Comparison of ENCODE assay signal across 8 cellular contexts in genomic region chr14:76760331-76761197, GRCh38. TPM values are rescaled to one million over a fixed set of nuclear protein-coding genes. Genes with fewer than 3 reads are reported as not detected.
DNase-seq lines count a peak whose midpoint lies in the region.

No MANE protein-coding gene starts in this region.

- no peaks in the 10 kb centered on the region for H3K79me2 ChIP-seq in GM23248 (ENCODE audit: insufficient read depth)

- H3K4me2 ChIP-seq in GM23248 (ENCODE audit: unreplicated experiment) (peak overlapping the region; percentile 89), skeletal muscle satellite cell (ENCODE audit: low read length) (peak overlapping the region; percentile 92)

- H3K9me3 ChIP-seq in GM23248 (ENCODE audit: low read depth) (no peaks in the 10 kb centered on the region), skeletal muscle satellite cell (replicated peaks; ENCODE audit: low read length) (no peaks in the 10 kb centered on the region)

- in situ Hi-C loops in GM23248 (cut with MboI), result no loop called here

- intact Hi-C loops in activated T-helper 2 cell treated with anti-CD3 and anti-CD28 coated beads, Interferon-gamma antibody, Interleukin-2, Interleukin-4, amounts not matched to agents 10 μg/mL and 5 μg/mL and 100 μg/mL, durations not matched to agents 14 hours and 24 hours and 36 hours (cut with micrococcal nuclease), result loop anchor here (2.0 kb wide), 1 partner anchor 24 kb away; no protein-coding TSS in a partner anchor

- H3K27me3 ChIP-seq in GM23248 (replicated peaks; ENCODE audit: insufficient read depth) (no peaks in the 10 kb centered on the region; the same call in 1 of the 2 replicates), skeletal muscle satellite cell (ENCODE audit: control insufficient read depth, insufficient read depth, low read length) (peaks cover 23% of the 10 kb centered on the region)

- H3K27ac Mint-ChIP-seq in activated T-helper 2 cell treated with anti-CD3 and anti-CD28 coated beads, Interferon-gamma antibody, Interleukin-2, Interleukin-4, amounts not matched to agents 10 μg/mL and 5 μg/mL and 100 μg/mL, durations not matched to agents 14 hours and 24 hours and 36 hours, result no peak overlapping the region

- H3F3A ChIP-seq in GM23248 (ENCODE audit: insufficient read depth), result no peaks in the 10 kb centered on the region

- H2AFZ ChIP-seq in GM23248, result peak overlapping the region; percentile 97

- no peaks in the 10 kb centered on the region for H3K9me2 ChIP-seq in GM23248 (ENCODE audit: insufficient read depth)

- H3K36me3 ChIP-seq in GM23248 (ENCODE audit: low read depth), result no peaks in the 10 kb centered on the region
- no peaks in the 10 kb centered on the region for H3K36me3 ChIP-seq in skeletal muscle satellite cell (ENCODE audit: insufficient read depth, low read length)

- no peak for DNase-seq in GM23248
- no peak for DNase-seq in activated T-helper 2 cell treated with anti-CD3 and anti-CD28 coated beads, Interferon-gamma antibody, Interleukin-2, Interleukin-4, amounts not matched to agents 10 μg/mL and 5 μg/mL and 100 μg/mL, durations not matched to agents 14 hours and 24 hours and 36 hours (ENCODE audit: low spot score)
- no peak for DNase-seq in NCI-H1694 (lab: John Stamatoyannopoulos, UW)
- no peak for DNase-seq in activated CD4-positive, alpha-beta T cell treated with anti-CD3 and anti-CD28 coated beads for 1 hour
- DNase-seq in stimulated activated CD4-positive, alpha-beta T cell treated with anti-CD3 and anti-CD28 coated beads, Interleukin-4, amount 100 ng/mL, for 24 hours, result no peak
- DNase-seq in SK-N-DZ (ENCODE audit: low spot score), result no peak

- H3K4me3 ChIP-seq in GM23248 (peak overlapping the region; percentile 76), iPS-11a (ENCODE audit: low read depth, low read length) (peak overlapping the region; percentile 39), skeletal muscle satellite cell (ENCODE audit: low read length) (peak overlapping the region; percentile 79)

- H3K9ac ChIP-seq in GM23248 (peak overlapping the region; percentile 54), skeletal muscle satellite cell (ENCODE audit: low read depth, low read length) (peak overlapping the region; percentile 66)

- H3K4me1 ChIP-seq in GM23248 (ENCODE audit: insufficient read depth) (0 out of 2 replicates have a peak, but pooled peaks cover 4% of the 10 kb centered on the region), skeletal muscle satellite cell (ENCODE audit: control insufficient read depth, insufficient read depth, low read length) (peaks cover 10% of the 10 kb centered on the region)

- peaks cover 48% of the 10 kb centered on the region for H3K27me3 Mint-ChIP-seq in activated T-helper 2 cell treated with anti-CD3 and anti-CD28 coated beads, Interferon-gamma antibody, Interleukin-2, Interleukin-4, amounts not matched to agents 10 μg/mL and 5 μg/mL and 100 μg/mL, durations not matched to agents 14 hours and 24 hours and 36 hours (ENCODE audit: low read depth)

- no peak overlapping the region for H3K27ac ChIP-seq in GM23248

- no peaks in the 10 kb centered on the region for H4K20me1 ChIP-seq in GM23248 (ENCODE audit: insufficient read depth)

- H3K36me3 Mint-ChIP-seq in activated T-helper 2 cell treated with anti-CD3 and anti-CD28 coated beads, Interferon-gamma antibody, Interleukin-2, Interleukin-4, amounts not matched to agents 10 μg/mL and 5 μg/mL and 100 μg/mL, durations not matched to agents 14 hours and 24 hours and 36 hours (ENCODE audit: low read depth), result no peaks in the 10 kb centered on the region

- 36% methylated on average over 28 to 29 of the region's 29 CpGs for WGBS in GM23248 (ENCODE audit: low coverage in 1 of 2, low lambda C conversion rate in 2 of 2, missing lambda C conversion rate in 2 of 2), 2 experiments

- peak overlapping the region; percentile 73 for H3K4me3 Mint-ChIP-seq in activated T-helper 2 cell treated with anti-CD3 and anti-CD28 coated beads, Interferon-gamma antibody, Interleukin-2, Interleukin-4, amounts not matched to agents 10 μg/mL and 5 μg/mL and 100 μg/mL, durations not matched to agents 14 hours and 24 hours and 36 hours (ENCODE audit: low read depth)

- no peaks in the 10 kb centered on the region for H3K9me3 Mint-ChIP-seq in activated T-helper 2 cell treated with anti-CD3 and anti-CD28 coated beads, Interferon-gamma antibody, Interleukin-2, Interleukin-4, amounts not matched to agents 10 μg/mL and 5 μg/mL and 100 μg/mL, durations not matched to agents 14 hours and 24 hours and 36 hours

- peaks cover 8% of the 10 kb centered on the region for H3K4me1 Mint-ChIP-seq in activated T-helper 2 cell treated with anti-CD3 and anti-CD28 coated beads, Interferon-gamma antibody, Interleukin-2, Interleukin-4, amounts not matched to agents 10 μg/mL and 5 μg/mL and 100 μg/mL, durations not matched to agents 14 hours and 24 hours and 36 hours (ENCODE audit: low read depth)

RNA-seq across cellular contexts. Expression of gene VASH1, which starts 0.7 kb away (rescaled TPM):
- 2.6 and 2.9 TPM in 2 replicates for total RNA-seq in GM23248 (2014; rRNA removed; shearing (Covaris generic))
- polyA plus RNA-seq in GM23248 (2016; fragmentation: Nextera tagmentation; extraction: Ambion mirVana), result 2.1 and 2.2 TPM in 2 replicates
- 12.4 and 12.9 TPM in 2 replicates for total RNA-seq in activated T-helper 2 cell treated with anti-CD3 and anti-CD28 coated beads, Interferon-gamma antibody, Interleukin-2, Interleukin-4, amounts not matched to agents 10 μg/mL and 5 μg/mL and 100 μg/mL, durations not matched to agents 14 hours and 24 hours and 36 hours
- 2.8 and 4.2 TPM in 2 replicates for total RNA-seq in skeletal muscle satellite cell (2012; rRNA removed)
- polyA plus RNA-seq in SK-N-DZ (2014; cell fraction: cytosol; rRNA removed), result 8.7 and 12.1 TPM in 2 replicates
- polyA plus RNA-seq in SK-N-DZ (2014; cell fraction: nucleus; rRNA removed), result 22.1 and 37.9 TPM in 2 replicates

RNA-seq across cellular contexts. Expression of gene ANGEL1, which starts 52.1 kb away (rescaled TPM):
- 3.7 and 7.3 TPM in 2 replicates for total RNA-seq in GM23248 (2014; rRNA removed; shearing (Covaris generic))
- polyA plus RNA-seq in GM23248 (2016; fragmentation: Nextera tagmentation; extraction: Ambion mirVana), result 4.9 TPM in 2 replicates
- total RNA-seq in activated T-helper 2 cell treated with anti-CD3 and anti-CD28 coated beads, Interferon-gamma antibody, Interleukin-2, Interleukin-4, amounts not matched to agents 10 μg/mL and 5 μg/mL and 100 μg/mL, durations not matched to agents 14 hours and 24 hours and 36 hours, result 15.0 and 15.9 TPM in 2 replicates
- 7.0 and 10.1 TPM in 2 replicates for total RNA-seq in skeletal muscle satellite cell (2012; rRNA removed)
- 8.8 and 9.6 TPM in 2 replicates for polyA plus RNA-seq in SK-N-DZ (2014; cell fraction: cytosol; rRNA removed)
- polyA plus RNA-seq in SK-N-DZ (2014; cell fraction: nucleus; rRNA removed), result 12.2 and 18.5 TPM in 2 replicates
